In the genomic region with DNA sequence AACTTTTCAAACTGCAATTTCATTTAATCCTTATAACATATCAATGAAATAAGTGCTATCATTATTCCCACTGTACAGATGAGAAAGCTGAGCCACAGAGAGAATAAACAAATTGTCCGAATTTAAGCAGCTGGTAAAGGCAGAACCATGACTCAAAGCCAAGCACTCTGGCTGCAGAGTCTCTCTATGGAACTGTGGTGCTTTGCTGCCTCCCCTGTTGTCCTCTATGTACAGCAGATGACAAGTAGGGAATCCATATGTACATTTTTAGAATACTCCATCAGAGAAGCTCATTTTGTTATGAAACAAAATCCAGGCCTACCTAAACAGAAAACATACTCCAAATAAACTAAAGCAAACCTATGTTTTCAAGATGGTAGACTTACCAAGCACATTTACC, we compare ENCODE assay signal across 16 cellular contexts. TPM values are rescaled to one million over a fixed set of nuclear protein-coding genes. Genes with fewer than 3 reads are reported as not detected.
DNase-seq lines count a peak whose midpoint lies in the region; ATAC-seq and TF ChIP-seq lines count a peak whose summit lies in the region.
"Had no signal": no experiment of that assay in that cellular context is flagged by ENCODE, and none has a peak within 500 bp of the region (broad histone marks: within the 10 kb centered on the region; RNA-seq: fewer than 3 reads in every experiment).

No MANE protein-coding gene starts in this region.

- H3K4me1 ChIP-seq in mesenchymal stem cell (ENCODE audit: control insufficient read depth, insufficient read depth, low read depth, low read length): no peaks in the 10 kb centered on the region
- H3K4me1 ChIP-seq: Caco-2 had no signal

- H3K4me3 ChIP-seq in LNCaP clone FGC (ENCODE audit: low read depth, low read length): no peak overlapping the region
- H3K4me3 ChIP-seq in cardiac fibroblast (replicated peaks in 1 of 2; ENCODE audit: low read depth in 2 of 2, low read length in 2 of 2): no peak overlapping the region
- no peak overlapping the region for H3K4me3 ChIP-seq in mesenchymal stem cell (ENCODE audit: insufficient read depth in 1 of 2, low read depth in 1 of 2, low read length in 2 of 2)
- H3K4me3 ChIP-seq: ovary, thoracic aorta had no signal

- 72% methylated on average over 1 of the region's 1 CpG for WGBS in mesenchymal stem cell

- no peak overlapping the region for H3K23ac ChIP-seq in mesenchymal stem cell (ENCODE audit: low read length in 2 of 2)

- no peak overlapping the region for H2AFZ ChIP-seq in mesenchymal stem cell (ENCODE audit: low read depth, low read length)

- H3K18ac ChIP-seq in mesenchymal stem cell (ENCODE audit: low read depth in 1 of 2, low read length in 2 of 2): no peak overlapping the region

- ATAC-seq in HG03442 (IDR thresholded peaks at IDR 0.05; ENCODE audit: unreplicated experiment) (no peak), HG03175 (IDR thresholded peaks at IDR 0.05; ENCODE audit: unreplicated experiment) (no peak)
- ATAC-seq: activated naive CD8-positive, alpha-beta T cell treated with anti-CD3 and anti-CD28 coated beads, Interleukin-2, amount 50 U/mL, for 24 hours had no signal

- no peaks in the 10 kb centered on the region for H3K9me3 ChIP-seq in mesenchymal stem cell (ENCODE audit: control insufficient read depth, low read length)
- H3K9me3 ChIP-seq: Caco-2, ovary, thoracic aorta had no signal

- DNase-seq in NCI-H2171 treated with DMSO at 0.1 percent for 48 hours (lab: John Stamatoyannopoulos, UW) (peak; percentile 21), NCI-H2171 (lab: John Stamatoyannopoulos, UW) (no peak), LNCaP clone FGC (ENCODE audit: low read depth) (no peak), cardiac fibroblast (ENCODE audit: low read depth in 2 of 2) (peak; percentile 35 to 37), mesenchymal stem cell (peak; percentile 15), iPS-NIHi7 (ENCODE audit: extremely low spot score) (no peak)
- DNase-seq: activated CD4-positive, alpha-beta T cell treated with anti-CD3 and anti-CD28 coated beads for 1 hour; activated naive CD8-positive, alpha-beta T cell treated with anti-CD3 and anti-CD28 coated beads, Interleukin-2, amount 50 U/mL, for 24 hours; activated T-cell treated with anti-CD3 and anti-CD28 coated beads for 4 hours; Caco-2; midbrain; ovary; stimulated activated CD4-positive, alpha-beta T cell treated with anti-CD3 and anti-CD28 coated beads, Interleukin-15, amount 100 ng/mL, for 24 hours had no signal

- H3K27me3 ChIP-seq in mesenchymal stem cell (ENCODE audit: control insufficient read depth in 1 of 2, insufficient read depth in 1 of 2, low read length in 2 of 2): no peaks in the 10 kb centered on the region
- H3K27me3 ChIP-seq: ovary had no signal

- H4K8ac ChIP-seq in mesenchymal stem cell (ENCODE audit: low read length): no peak overlapping the region

- H3K27ac ChIP-seq in mesenchymal stem cell (ENCODE audit: low read length, poor library complexity, severe bottlenecking): no peak overlapping the region
- H3K27ac ChIP-seq: ovary, thoracic aorta had no signal

- no peak overlapping the region for H2BK15ac ChIP-seq in mesenchymal stem cell (ENCODE audit: low read depth, poor library complexity, severe bottlenecking)

- no peak overlapping the region for H4K91ac ChIP-seq in mesenchymal stem cell (ENCODE audit: low read length)

- no peak overlapping the region for H3K4me2 ChIP-seq in mesenchymal stem cell (ENCODE audit: low read length, poor library complexity, severe bottlenecking)

- TF ChIP-seq CTCF in LNCaP clone FGC (IDR thresholded peaks at IDR 0.05; ENCODE audit: control insufficient read depth, extremely low read depth, insufficient read depth) (peak; percentile 33; the same call in 1 of the 2 replicates), cardiac fibroblast (IDR thresholded peaks at IDR 0.05; ENCODE audit: low read depth, low read length) (no peak)

- no peak overlapping the region for H3K14ac ChIP-seq in mesenchymal stem cell (ENCODE audit: low read length in 2 of 2)

- no peak overlapping the region for H2BK12ac ChIP-seq in mesenchymal stem cell (ENCODE audit: low read length in 2 of 2)

- H3K36me3 ChIP-seq in mesenchymal stem cell (ENCODE audit: control insufficient read depth in 1 of 2, insufficient read depth in 2 of 2, low read depth in 1 of 2, low read length in 2 of 2): peaks cover 9 to 51% of the 10 kb centered on the region in 2 experiments
- H3K36me3 ChIP-seq: ovary had no signal

- no peak overlapping the region for H2BK5ac ChIP-seq in mesenchymal stem cell (ENCODE audit: low read depth, low read length, poor library complexity, severe bottlenecking)

- no peak overlapping the region for H2BK120ac ChIP-seq in mesenchymal stem cell (ENCODE audit: low read depth, low read length)

- H2AK5ac ChIP-seq in mesenchymal stem cell (ENCODE audit: low read length, severe bottlenecking): no peak overlapping the region

- H3K4ac ChIP-seq in mesenchymal stem cell (ENCODE audit: low read depth in 1 of 2, low read length in 2 of 2): no peak overlapping the region

- H3K79me1 ChIP-seq in mesenchymal stem cell (replicated peaks; ENCODE audit: low read length, poor library complexity, severe bottlenecking): peaks cover 15% of the 10 kb centered on the region

- no peak overlapping the region for H3K9ac ChIP-seq in mesenchymal stem cell (ENCODE audit: low read length)

RNA-seq across cellular contexts. Expression of gene FARSB, which starts 45.1 kb away (rescaled TPM):
- 21.5 TPM for polyA plus RNA-seq in mesenchymal stem cell (2013, experiment 1 of 2)
- polyA plus RNA-seq in mesenchymal stem cell (2013, experiment 2 of 2): 21.9 TPM

Comparison
In these comparisons a context has a peak if more than half of its experiments do, and no peak if none do; other contexts are left out.
1. DNase-seq: peak in NCI-H2171 treated with DMSO at 0.1 percent for 48 hours (single experiment), cardiac fibroblast (2 of 2) and mesenchymal stem cell (single experiment); none in NCI-H2171 (single experiment), LNCaP clone FGC (single experiment) and iPS-NIHi7 (single experiment).